In the genomic region with DNA sequence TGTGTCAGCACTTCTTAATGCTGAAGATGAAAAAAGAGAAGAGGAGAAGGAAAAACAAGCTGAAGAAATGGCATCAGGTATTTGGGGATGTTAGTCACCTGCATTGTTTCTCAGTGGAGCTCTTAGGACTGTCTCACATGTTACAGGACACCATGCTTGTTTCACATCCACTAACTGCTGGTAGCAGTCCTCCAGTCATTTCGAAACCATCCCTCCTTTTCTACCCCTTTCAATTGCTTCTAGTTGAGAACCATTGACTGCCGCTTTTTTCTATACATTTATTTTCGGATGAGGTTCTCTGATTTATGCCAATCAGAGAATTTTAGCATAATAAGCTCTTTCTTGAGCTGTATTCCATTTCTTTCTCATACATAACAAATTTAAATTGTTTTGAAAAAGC, we compare ENCODE assay signal across 9 cellular contexts. TPM values are rescaled to one million over a fixed set of nuclear protein-coding genes. Genes with fewer than 3 reads are reported as not detected.
DNase-seq lines count a peak whose midpoint lies in the region; ATAC-seq and TF ChIP-seq lines count a peak whose summit lies in the region.
"Had no signal": no experiment of that assay in that cellular context is flagged by ENCODE, and none has a peak within 500 bp of the region (broad histone marks: within the 10 kb centered on the region; RNA-seq: fewer than 3 reads in every experiment).

No MANE protein-coding gene starts in this region.

- TF ChIP-seq CTCF in GM13976 (IDR thresholded peaks at IDR 0.05; ENCODE audit: borderline replicate concordance, control extremely low read depth, extremely low read depth, insufficient read depth, missing control alignments) = no peak

- peak overlapping the region; percentile 35 to 61 for H3K27ac Mint-ChIP-seq in T-cell

- no peaks in the 10 kb centered on the region for H3K9me3 Mint-ChIP-seq in T-cell

- peaks cover 51% of the 10 kb centered on the region for H3K36me3 Mint-ChIP-seq in T-cell

- peaks cover 29 to 44% (median 42%) of the 10 kb centered on the region in 3 donors for H3K4me1 Mint-ChIP-seq in T-cell

- POLR2A ChIA-PET in T-cell (lab: Charles Lee) = interaction anchor here (0.6 to 0.9 kb wide), 6 partner anchors 18 to 57 kb away, joined by 3 to 12 read pairs (median 4); no protein-coding TSS in a partner anchor

- H3K27me3 Mint-ChIP-seq in T-cell = no peaks in the 10 kb centered on the region

- DNase-seq in GM13976 (ENCODE audit: low spot score) = peak; percentile 81
- no peak for DNase-seq in T-cell
- no peak for DNase-seq in DMS153 treated with DMSO at 0.1 percent for 48 hours (lab: John Stamatoyannopoulos, UW; ENCODE audit: unreplicated experiment)
- DNase-seq in NCI-H1105 (lab: John Stamatoyannopoulos, UW) = no peak
- DNase-seq in NCI-H1694 (lab: John Stamatoyannopoulos, UW) = no peak
- no peak for DNase-seq in NCI-H187 treated with DMSO at 0.1 percent for 48 hours (lab: John Stamatoyannopoulos, UW)
- DNase-seq: glutamatergic neuron had no signal

- in situ Hi-C loops in GM13976 (cut with MboI; ENCODE audit: low sequenced_read_pairs, unreplicated experiment) = no loop called here

- CTCF ChIA-PET in T-cell (lab: Charles Lee) = interaction anchor here (0.6 to 3.7 kb wide), 15 partner anchors 22 to 298 kb away, joined by 3 to 25 read pairs (median 4); no protein-coding TSS in a partner anchor

- no peak overlapping the region for H3K4me3 Mint-ChIP-seq in T-cell

- ATAC-seq in GM19397 (IDR thresholded peaks at IDR 0.05; ENCODE audit: unreplicated experiment) (peak; percentile 99), HG02981 (IDR thresholded peaks at IDR 0.05; ENCODE audit: unreplicated experiment) (peak; percentile 100), T-cell (replicated peaks in 1 of 4) (no peak)

RNA-seq across cellular contexts. Expression of a gene that starts 21.5 kb away (rescaled TPM):
- 100 to 1,000 TPM in 1 of 5 donors, 10 to 100 TPM in 4; 53.3 to 100 (median 60.8) TPM for total RNA-seq in T-cell

RNA-seq across cellular contexts. Expression of a gene that starts 51.2 kb away (rescaled TPM):
- total RNA-seq in T-cell = 100 to 1,000 TPM in 2 of 5 donors, 10 to 100 TPM in 3; 82.6 to 114 (median 96.0) TPM

Comparison
In these comparisons a context has a peak if more than half of its experiments do, and no peak if none do; other contexts are left out.
1. ATAC-seq: peak in GM19397 (single experiment) and HG02981 (single experiment); none in T-cell (0 of 4).